Comparison of ENCODE assay signal across 33 cellular contexts in the genomic region with DNA sequence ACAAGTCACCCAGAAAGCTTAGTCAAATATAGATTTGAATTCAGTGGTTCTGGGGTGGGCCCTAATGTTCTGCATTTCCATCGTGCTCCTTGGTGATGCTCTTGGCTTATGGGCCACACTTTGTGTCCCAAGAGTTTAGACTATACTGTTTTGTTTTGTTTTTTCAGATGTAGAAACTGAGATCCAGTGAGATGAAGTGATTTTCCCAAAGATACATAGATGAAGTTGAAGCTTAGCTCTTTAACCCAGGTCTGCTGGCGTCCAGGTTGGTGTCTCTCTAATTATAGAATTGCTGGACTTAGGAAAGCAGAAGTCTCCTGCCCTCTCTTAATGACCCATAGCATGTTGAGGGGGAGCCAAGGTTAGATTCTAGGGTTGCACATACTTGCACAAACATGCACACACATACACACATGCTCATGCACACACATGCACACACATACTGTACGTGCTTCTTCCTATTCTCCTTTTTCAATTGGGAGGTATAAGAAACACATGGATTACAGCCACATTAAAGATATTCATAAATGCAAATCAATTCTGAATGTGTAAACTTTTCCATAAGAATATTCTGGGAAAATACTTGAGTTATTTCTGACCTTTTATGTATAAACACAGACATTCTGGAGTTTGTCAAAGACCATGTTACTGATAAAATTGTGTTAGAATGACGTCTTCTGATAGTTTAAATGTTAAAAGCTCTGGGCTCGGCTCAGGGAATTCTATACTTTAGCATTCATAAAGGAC. TPM values are rescaled to one million over a fixed set of nuclear protein-coding genes. Genes with fewer than 3 reads are reported as not detected.
DNase-seq lines count a peak whose midpoint lies in the region; ATAC-seq, FAIRE-seq and TF ChIP-seq lines count a peak whose summit lies in the region.
"Had no signal": no experiment of that assay in that cellular context is flagged by ENCODE, and none has a peak within 500 bp of the region (broad histone marks: within the 10 kb centered on the region; RNA-seq: fewer than 3 reads in every experiment).

No MANE protein-coding gene starts in this region.

- no peak for TF ChIP-seq EP300 in GM12878 (IDR thresholded peaks at IDR 0.05; ENCODE audit: borderline replicate concordance in 1 of 2, control insufficient read depth in 1 of 2, low read depth in 2 of 2, low read length in 2 of 2)
- no peak for TF ChIP-seq EP300 in stomach (IDR thresholded peaks at IDR 0.05)

- H3K9me3 ChIP-seq in GM12878 (replicated peaks; ENCODE audit: control insufficient read depth, insufficient read depth, low read length) (no peaks in the 10 kb centered on the region; the same call in 1 of the 3 replicates), mesenchymal stem cell (ENCODE audit: control insufficient read depth, low read length) (no peaks in the 10 kb centered on the region), stomach (no peaks in the 10 kb centered on the region), spleen (peaks cover 0 to 7% (median 0%) of the 10 kb centered on the region in 8 donors)
- H3K9me3 ChIP-seq: esophagus muscularis mucosa, gastrocnemius medialis, suprapubic skin had no signal

- H4K20me1 ChIP-seq in GM12878 (ENCODE audit: control insufficient read depth, insufficient read depth), result no peaks in the 10 kb centered on the region

- H3K4me1 ChIP-seq in GM12878 (ENCODE audit: control insufficient read depth, insufficient read depth, low read length) (no peaks in the 10 kb centered on the region), mesenchymal stem cell (ENCODE audit: control insufficient read depth, insufficient read depth, low read depth, low read length) (peaks cover 13% of the 10 kb centered on the region), stomach (peaks cover 4 to 60% (median 38%) of the 10 kb centered on the region in 4 donors), spleen (peaks cover 0 to 29% (median 12%) of the 10 kb centered on the region in 6 donors)

- H3K27ac Mint-ChIP-seq in activated naive CD4-positive, alpha-beta T cell treated with anti-CD3 and anti-CD28 coated beads, Interleukin-2, amount 50 U/mL, for 72 hours, result peak overlapping the region; percentile 17 to 81
- H3K27ac Mint-ChIP-seq in activated naive CD4-positive, alpha-beta T cell treated with anti-CD3 and anti-CD28 coated beads for 36 hours, result no peak overlapping the region
- H3K27ac Mint-ChIP-seq: activated CD8-positive, alpha-beta memory T cell treated with anti-CD3 and anti-CD28 coated beads, Interleukin-2, amount 10 ng/mL, durations not matched to agents 7 days and 5 days; activated naive CD4-positive, alpha-beta T cell treated with anti-CD3 and anti-CD28 coated beads, Interleukin-2, amount 10 ng/mL, durations not matched to agents 7 days and 5 days; CD8-positive, alpha-beta T cell; effector memory CD8-positive, alpha-beta T cell; immature natural killer cell; naive thymus-derived CD4-positive, alpha-beta T cell; T-cell had no signal

- peaks cover 2% of the 10 kb centered on the region for H3K27me3 Mint-ChIP-seq in activated naive CD4-positive, alpha-beta T cell treated with anti-CD3 and anti-CD28 coated beads for 36 hours (ENCODE audit: low read depth)

- CTCF ChIA-PET in activated naive CD4-positive, alpha-beta T cell treated with anti-CD3 and anti-CD28 coated beads for 36 hours (lab: Charles Lee), result interaction anchor here (1.0 kb wide), 1 partner anchor 18 kb away, joined by 3 read pairs; no protein-coding TSS in a partner anchor
- CTCF ChIA-PET in GM12878 (lab: Yijun Ruan, JAX), result interaction anchor here (0.7 to 1.2 kb wide), 4 partner anchors 15 to 139 kb away, joined by 3 to 5 read pairs (median 4); no protein-coding TSS in a partner anchor

- ATAC-seq in activated naive CD4-positive, alpha-beta T cell treated with anti-CD3 and anti-CD28 coated beads, Interleukin-2, amount 50 U/mL, for 72 hours, result no peak
- no peak for ATAC-seq in GM12878
- ATAC-seq: CD8-positive, alpha-beta T cell; effector memory CD8-positive, alpha-beta T cell; gastrocnemius medialis; naive thymus-derived CD4-positive, alpha-beta T cell; Panc1; T-cell had no signal

- H3K27me3 ChIP-seq in GM12878 (replicated peaks in 1 of 2; ENCODE audit: control insufficient read depth in 2 of 2, insufficient read depth in 2 of 2, low read length in 1 of 2) (no peaks in the 10 kb centered on the region), mesenchymal stem cell (ENCODE audit: control insufficient read depth in 1 of 2, insufficient read depth in 1 of 2, low read length in 2 of 2) (no peaks in the 10 kb centered on the region), stomach (no peaks in the 10 kb centered on the region), spleen (replicated peaks in 1 of 7) (peaks cover 0 to 29% (median 0%) of the 10 kb centered on the region in 7 donors)
- H3K27me3 ChIP-seq: esophagus muscularis mucosa, gastrocnemius medialis, left lung, suprapubic skin had no signal

- H2AFZ ChIP-seq in GM12878 (ENCODE audit: control insufficient read depth, low read depth, low read length) (no peak overlapping the region), mesenchymal stem cell (ENCODE audit: low read depth, low read length) (no peak overlapping the region)

- H3K4me2 ChIP-seq in GM12878 (ENCODE audit: control insufficient read depth, insufficient read depth) (no peak overlapping the region), mesenchymal stem cell (ENCODE audit: low read length, poor library complexity, severe bottlenecking) (no peak overlapping the region)

- TF ChIP-seq CTCF in GM12878 (IDR thresholded peaks at IDR 0.05 in 2 of 3, conservative IDR thresholded peaks at IDR 0.05 in 1 of 3; ENCODE audit: control insufficient read depth in 2 of 3, extremely low read depth in 1 of 3, insufficient read depth in 1 of 3, low read depth in 3 of 3, low read length in 3 of 3), result no peak
- no peak for TF ChIP-seq CTCF in stomach (IDR thresholded peaks at IDR 0.05)
- TF ChIP-seq CTCF in spleen (IDR thresholded peaks at IDR 0.05 in 8 of 11, conservative IDR thresholded peaks at IDR 0.05 in 3 of 11), result no peak
- TF ChIP-seq CTCF in GM13976 (IDR thresholded peaks at IDR 0.05; ENCODE audit: borderline replicate concordance, control extremely low read depth, extremely low read depth, insufficient read depth, missing control alignments), result no peak

- H2AK5ac ChIP-seq in mesenchymal stem cell (ENCODE audit: low read length, severe bottlenecking), result no peak overlapping the region

- no peak for FAIRE-seq in GM12878 (lab: Jason Lieb, UNC)
- FAIRE-seq: G401.6, urothelium cell line had no signal

- H3K4me1 Mint-ChIP-seq in activated naive CD4-positive, alpha-beta T cell treated with anti-CD3 and anti-CD28 coated beads for 36 hours (ENCODE audit: low read depth), result peaks cover 38% of the 10 kb centered on the region

- RAD21 ChIA-PET in GM12878 (lab: Charles Lee; ENCODE audit: unreplicated experiment), result interaction anchor here (0.6 to 2.1 kb wide), 5 partner anchors 18 to 139 kb away, joined by 3 to 9 read pairs (median 4); no protein-coding TSS in a partner anchor

- no peak overlapping the region for H2BK120ac ChIP-seq in mesenchymal stem cell (ENCODE audit: low read depth, low read length)

- intact Hi-C loops in activated naive CD4-positive, alpha-beta T cell treated with anti-CD3 and anti-CD28 coated beads for 36 hours (cut with micrococcal nuclease), result no loop called here
- intact Hi-C loops in GM12878 (cut with micrococcal nuclease; ENCODE audit: unreplicated experiment) (loop anchor here (2.0 kb wide), 1 partner anchor 76 kb away; no protein-coding TSS in a partner anchor), stomach (cut with DNase I; ENCODE audit: low total_unique reads) (no loop called here), spleen (cut with DNase I; ENCODE audit: low total_unique reads) (no loop called here)

- no peaks in the 10 kb centered on the region for H3K79me1 ChIP-seq in mesenchymal stem cell (replicated peaks; ENCODE audit: low read length, poor library complexity, severe bottlenecking)

- H3K9me3 Mint-ChIP-seq in activated naive CD4-positive, alpha-beta T cell treated with anti-CD3 and anti-CD28 coated beads, Interleukin-2, amount 50 U/mL, for 72 hours, result peaks cover 0 to 12% of the 10 kb centered on the region in 2 donors
- peaks cover 6% of the 10 kb centered on the region for H3K9me3 Mint-ChIP-seq in activated naive CD4-positive, alpha-beta T cell treated with anti-CD3 and anti-CD28 coated beads for 36 hours
- H3K9me3 Mint-ChIP-seq: CD8-positive, alpha-beta T cell; effector memory CD8-positive, alpha-beta T cell had no signal

- no peak overlapping the region for H3K27ac ChIP-seq in GM12878 (ENCODE audit: control insufficient read depth, insufficient read depth)
- no peak overlapping the region for H3K27ac ChIP-seq in mesenchymal stem cell (ENCODE audit: low read length, poor library complexity, severe bottlenecking)
- H3K27ac ChIP-seq in stomach, result peak overlapping the region in 4 of 5 donors; percentile 64 to 86 (median 72)
- H3K27ac ChIP-seq in spleen, result no peak overlapping the region
- H3K27ac ChIP-seq: esophagus muscularis mucosa, suprapubic skin had no signal

- peak overlapping the region; percentile 39 to 91 for H3K4ac ChIP-seq in mesenchymal stem cell (ENCODE audit: low read depth in 1 of 2, low read length in 2 of 2)

- WGBS in GM12878 (ENCODE audit: insufficient coverage, insufficient replicate concordance, low lambda C conversion rate, missing lambda C conversion rate), result 29% methylated on average over 5 of the region's 5 CpGs
- 68% methylated on average over 2 of the region's 5 CpGs for WGBS in mesenchymal stem cell
- WGBS in stomach, 5 donors, result 52 to 63% (median 56%) methylated on average over 5 of the region's 5 CpGs
- WGBS in spleen, 5 donors, result 83 to 94% (median 88%) methylated on average over 5 of the region's 5 CpGs

- H2BK15ac ChIP-seq in mesenchymal stem cell (ENCODE audit: low read depth, poor library complexity, severe bottlenecking), result no peak overlapping the region

- no peak for TF ChIP-seq POLR2A in GM12878 (IDR thresholded peaks at IDR 0.05; ENCODE audit: low read depth, low read length)
- no peak for TF ChIP-seq POLR2A in stomach (IDR thresholded peaks at IDR 0.05)
- TF ChIP-seq POLR2A in spleen (IDR thresholded peaks at IDR 0.05), result no peak

- no TSS peak for BruUV-seq in GM12878 (replicated peaks; lab: Mats Ljungman, UMichigan)

- no peaks in the 10 kb centered on the region for H3K79me2 ChIP-seq in GM12878 (ENCODE audit: control insufficient read depth, insufficient read depth, low read length)

- peak overlapping the region in 1 of 2 experiments; percentile 94 for H2BK12ac ChIP-seq in mesenchymal stem cell (ENCODE audit: low read length in 2 of 2)

- in situ Hi-C loops in GM12878 (cut with MboI), result no loop called here
- in situ Hi-C loops in GM13976 (cut with MboI; ENCODE audit: low sequenced_read_pairs, unreplicated experiment), result no loop called here

- TF ChIP-seq RAD21 in GM12878 (IDR thresholded peaks at IDR 0.05; ENCODE audit: insufficient read depth, low read depth, low read length), result no peak

- H3K9ac ChIP-seq in GM12878 (ENCODE audit: control insufficient read depth, insufficient read depth, low read length) (no peak overlapping the region), mesenchymal stem cell (ENCODE audit: low read length) (no peak overlapping the region)

- SMC1A ChIA-PET in GM12878 (lab: Charles Lee; ENCODE audit: uncharacterized antibody, unreplicated experiment), result interaction anchor here (0.7 to 2.8 kb wide), 13 partner anchors 9 to 139 kb away, joined by 3 to 14 read pairs (median 4); no protein-coding TSS in a partner anchor

- H3K36me3 Mint-ChIP-seq in activated naive CD4-positive, alpha-beta T cell treated with anti-CD3 and anti-CD28 coated beads, Interleukin-2, amount 50 U/mL, for 72 hours, result peaks cover 10 to 29% of the 10 kb centered on the region in 2 donors
- H3K36me3 Mint-ChIP-seq in activated naive CD4-positive, alpha-beta T cell treated with anti-CD3 and anti-CD28 coated beads for 36 hours (ENCODE audit: low read depth), result no peaks in the 10 kb centered on the region
- H3K36me3 Mint-ChIP-seq: CD8-positive, alpha-beta T cell; T-cell had no signal

- H3K4me3 Mint-ChIP-seq in activated naive CD4-positive, alpha-beta T cell treated with anti-CD3 and anti-CD28 coated beads for 36 hours, result no peak overlapping the region
- H3K4me3 Mint-ChIP-seq: activated CD8-positive, alpha-beta memory T cell treated with anti-CD3 and anti-CD28 coated beads, Interleukin-2, amount 10 ng/mL, durations not matched to agents 7 days and 5 days; activated naive CD4-positive, alpha-beta T cell treated with anti-CD3 and anti-CD28 coated beads, Interleukin-2, amount 10 ng/mL, durations not matched to agents 7 days and 5 days; CD8-positive, alpha-beta T cell; effector memory CD8-positive, alpha-beta T cell; immature natural killer cell; naive thymus-derived CD4-positive, alpha-beta T cell; T-cell had no signal

- POLR2A ChIA-PET in GM12878 (lab: Charles Lee), result interaction anchor here (1.2 to 1.5 kb wide), 2 partner anchors 9 to 18 kb away, joined by 3 read pairs; no protein-coding TSS in a partner anchor

- no peak overlapping the region for H3K4me3 ChIP-seq in GM12878
- H3K4me3 ChIP-seq in mesenchymal stem cell (ENCODE audit: insufficient read depth in 1 of 2, low read depth in 1 of 2, low read length in 2 of 2), result no peak overlapping the region
- no peak overlapping the region for H3K4me3 ChIP-seq in stomach
- H3K4me3 ChIP-seq in spleen, result no peak overlapping the region
- H3K4me3 ChIP-seq: esophagus muscularis mucosa, gastrocnemius medialis, left lung, skin epidermis, suprapubic skin had no signal

- H3K18ac ChIP-seq in mesenchymal stem cell (ENCODE audit: low read depth in 1 of 2, low read length in 2 of 2), result peak overlapping the region; percentile 17 to 93

- H3K36me3 ChIP-seq in GM12878 (ENCODE audit: control insufficient read depth in 2 of 2, insufficient read depth in 2 of 2, low read length in 1 of 2), result no peaks in the 10 kb centered on the region
- no peaks in the 10 kb centered on the region for H3K36me3 ChIP-seq in mesenchymal stem cell (ENCODE audit: control insufficient read depth in 1 of 2, insufficient read depth in 2 of 2, low read depth in 1 of 2, low read length in 2 of 2)
- no peaks in the 10 kb centered on the region for H3K36me3 ChIP-seq in stomach
- no peaks in the 10 kb centered on the region for H3K36me3 ChIP-seq in spleen
- H3K36me3 ChIP-seq: esophagus muscularis mucosa, gastrocnemius medialis, suprapubic skin had no signal

- no peak overlapping the region for H3K23ac ChIP-seq in mesenchymal stem cell (ENCODE audit: low read length in 2 of 2)

- H4K8ac ChIP-seq in mesenchymal stem cell (ENCODE audit: low read length), result no peak overlapping the region

- DNase-seq in activated naive CD4-positive, alpha-beta T cell treated with anti-CD3 and anti-CD28 coated beads, Interleukin-2, amount 50 U/mL, for 72 hours (ENCODE audit: low spot score in 2 of 2), result no peak
- no peak for DNase-seq in activated naive CD4-positive, alpha-beta T cell treated with anti-CD3 and anti-CD28 coated beads for 36 hours
- DNase-seq in GM12878 (ENCODE audit: low read depth, low spot score) (no peak), mesenchymal stem cell (peak; percentile 61), stomach (no peak), epidermal melanocyte (ENCODE audit: insufficient read length, low spot score) (no peak), spleen (no peak), GM13976 (ENCODE audit: low spot score) (no peak)
- DNase-seq: activated CD4-positive, CD25-positive, alpha-beta regulatory T cell; activated CD8-positive, alpha-beta memory T cell treated with anti-CD3 and anti-CD28 coated beads, Interleukin-2, amount 10 ng/mL, durations not matched to agents 7 days and 5 days; activated naive CD4-positive, alpha-beta T cell treated with anti-CD3 and anti-CD28 coated beads, Interleukin-2, amount 10 ng/mL, durations not matched to agents 7 days and 5 days; aorta; caudate nucleus; CD8-positive, alpha-beta T cell; cortex of kidney; effector memory CD8-positive, alpha-beta T cell; gastrocnemius medialis; H7; immature natural killer cell; left lung; naive thymus-derived CD4-positive, alpha-beta T cell; NCI-H1092 treated with DMSO at 0.1 percent for 48 hours; NCI-H187 treated with DMSO at 0.1 percent for 48 hours; NCI-H526; NK-92 treated with Interleukin-12 subunit alpha and Interleukin-12 subunit beta, amount 100 ng/mL, for 24 hours; nucleus accumbens; T-cell had no signal

- H3K14ac ChIP-seq in mesenchymal stem cell (ENCODE audit: low read length in 2 of 2), result peak overlapping the region in 1 of 2 experiments; percentile 74

- H2BK5ac ChIP-seq in mesenchymal stem cell (ENCODE audit: low read depth, low read length, poor library complexity, severe bottlenecking), result no peak overlapping the region

- no peak overlapping the region for H4K91ac ChIP-seq in mesenchymal stem cell (ENCODE audit: low read length)

RNA-seq across cellular contexts. Expression of gene IL1R1, which starts 41.3 kb away (rescaled TPM):
- 1 to 10 TPM; 6.8 to 6.9 TPM for total RNA-seq in activated naive CD4-positive, alpha-beta T cell treated with anti-CD3 and anti-CD28 coated beads, Interleukin-2, amount 50 U/mL, for 72 hours
- 1 to 10 TPM; 5.7 to 6.7 TPM for total RNA-seq in activated naive CD4-positive, alpha-beta T cell treated with anti-CD3 and anti-CD28 coated beads for 36 hours
- 1.5 and 1.8 TPM in 2 replicates for total RNA-seq in GM12878 (2013; cell fraction: nucleolus; rRNA removed)
- total RNA-seq in GM12878 (2014; rRNA removed) (0.17 and 0.33 TPM in 2 replicates), GM12878 (2014; rRNA removed; fragmentation: Illumina TruSeq; extraction: Trizol) (0.32 and 0.45 TPM in 2 replicates), GM12878 (2021) (0.61 and 1.1 TPM in 2 replicates), stomach (10 to 100 TPM; 17.5 to 67.7 (median 49.1) TPM), spleen (100 to 1,000 TPM in 1 of 7 donors, 10 to 100 TPM in 6; 66.9 to 163 (median 80.8) TPM)
- 0.73 TPM for polyA plus RNA-seq in GM12878 (2011; ENCODE audit: low read depth)
- polyA plus RNA-seq in GM12878 (2011; rRNA removed) (13.2 and 19.9 TPM in 2 replicates), GM12878 (2014; fragmentation: Illumina TruSeq; extraction: Trizol) (0.81 and 0.86 TPM in 2 replicates), GM12878 (2014; fragmentation: Nextera tagmentation; extraction: Ambion mirVana) (under 1 TPM; 0.18 to 0.24 TPM), GM12878 (2014; rRNA removed) (0.32 and 0.42 TPM in 2 replicates), GM12878 (2016; fragmentation: Nextera tagmentation; extraction: Ambion mirVana) (under 1 TPM; 0.62 to 0.79 TPM), stomach (100 to 1,000 TPM in 1 of 3 donors, 10 to 100 TPM in 2; 26.5 to 109 (median 75.3) TPM), spleen (10 to 100 TPM in 2 of 3 donors, 1 to 10 TPM in 1; 7.6 to 17.0 (median 14.3) TPM)
- 8.8 and 10.2 TPM in 2 replicates for polyA plus RNA-seq in GM12878 (2011; cell fraction: cytosol; rRNA removed)
- polyA plus RNA-seq in GM12878 (2011; cell fraction: nucleus; rRNA removed), result 8.7 and 9.2 TPM in 2 replicates
- 0.88 and 1.3 TPM in 2 replicates for polyA plus RNA-seq in GM12878 (2012)
- polyA minus RNA-seq in GM12878 (2011; rRNA and poly(A)+ RNA removed), result 8.1 and 10.8 TPM in 2 replicates
- 2.3 and 2.7 TPM in 2 replicates for polyA minus RNA-seq in GM12878 (2011; cell fraction: cytosol; rRNA and poly(A)+ RNA removed)
- 4.6 and 5.2 TPM in 2 replicates for polyA minus RNA-seq in GM12878 (2011; cell fraction: nucleus; rRNA and poly(A)+ RNA removed)
- 378 TPM for polyA plus RNA-seq in mesenchymal stem cell (2013, experiment 1 of 2)
- 388 TPM for polyA plus RNA-seq in mesenchymal stem cell (2013, experiment 2 of 2)
- polyA plus RNA-seq: naive thymus-derived CD4-positive, alpha-beta T cell had no signal

Comparison
In these comparisons a context has a peak if more than half of its experiments do, and no peak if none do; other contexts are left out.
1. H3K27ac ChIP-seq: peak in stomach (4 of 5); none in GM12878 (single experiment), mesenchymal stem cell (single experiment) and spleen (0 of 8).